Comparison of ENCODE assay signal across 8 cellular contexts in genomic region chr20:51542894-51543788, GRCh38. TPM values are rescaled to one million over a fixed set of nuclear protein-coding genes. Genes with fewer than 3 reads are reported as not detected.
A peak's percentile ranks its signal among the peaks of the same experiment; 100 is the strongest.
DNase-seq lines count a peak whose midpoint lies in the region; ATAC-seq and TF ChIP-seq lines count a peak whose summit lies in the region.

No MANE protein-coding gene starts in this region.

- H3K27me3 ChIP-seq in liver (ENCODE audit: control insufficient read depth in 4 of 4, insufficient read depth in 4 of 4, low read length in 3 of 4), result no peaks in the 10 kb centered on the region
- H3K27me3 ChIP-seq in transverse colon, result no peaks in the 10 kb centered on the region

- TF ChIP-seq CTCF in liver (IDR thresholded peaks at IDR 0.05; ENCODE audit: low read depth, low read length, missing input control), result no peak
- TF ChIP-seq CTCF in transverse colon (IDR thresholded peaks at IDR 0.05), result no peak

- H3K27ac ChIP-seq in liver (ENCODE audit: low read depth in 1 of 2, low read length in 2 of 2), result no peak overlapping the region
- peak overlapping the region; percentile 52 to 86 (median 83) for H3K27ac ChIP-seq in transverse colon

- intact Hi-C loops in transverse colon (cut with DNase I; ENCODE audit: low total_unique reads), result no loop called here

- H3K36me3 ChIP-seq in liver (ENCODE audit: control insufficient read depth in 4 of 4, insufficient read depth in 3 of 4, low read depth in 1 of 4, low read length in 3 of 4) (no peaks in the 10 kb centered on the region), transverse colon (no peaks in the 10 kb centered on the region)

- H3K4me3 Mint-ChIP-seq in activated T-cell treated with anti-CD3 and anti-CD28 coated beads, Interleukin-2, amount 50 U/mL, for 4 hours, result peak overlapping the region; percentile 76
- peak overlapping the region; percentile 57 for H3K4me3 Mint-ChIP-seq in activated naive CD8-positive, alpha-beta T cell treated with anti-CD3 and anti-CD28 coated beads, Interleukin-2, amount 50 U/mL, for 24 hours

- H3K9me3 ChIP-seq in liver (ENCODE audit: control insufficient read depth in 4 of 4, low read length in 3 of 4) (no peaks in the 10 kb centered on the region), transverse colon (no peaks in the 10 kb centered on the region)

- H3K4me3 ChIP-seq in liver (ENCODE audit: low read depth in 1 of 3, low read length in 3 of 3) (peak overlapping the region; percentile 18 to 75 (median 21)), transverse colon (peak overlapping the region in 3 of 4 donors; percentile 54 to 62 (median 60))

- in situ Hi-C loops in transverse colon (cut with MboI; ENCODE audit: low pct_ligation_motif_present in 1 of 4, low pct_unique_long_range_greater_than_20kb in 1 of 4, low sequenced_read_pairs in 3 of 4), result no loop called here

- H3K27me3 Mint-ChIP-seq in activated T-cell treated with anti-CD3 and anti-CD28 coated beads, Interleukin-2, amount 50 U/mL, for 4 hours (ENCODE audit: low read depth), result peaks cover 2% of the 10 kb centered on the region
- peaks cover 12% of the 10 kb centered on the region for H3K27me3 Mint-ChIP-seq in activated naive CD8-positive, alpha-beta T cell treated with anti-CD3 and anti-CD28 coated beads, Interleukin-2, amount 50 U/mL, for 24 hours

- H3K27ac Mint-ChIP-seq in activated naive CD8-positive, alpha-beta T cell treated with anti-CD3 and anti-CD28 coated beads, Interleukin-2, amount 50 U/mL, for 24 hours, result peak overlapping the region; percentile 20

- TF ChIP-seq POLR2A in transverse colon (IDR thresholded peaks at IDR 0.05), result no peak

- H3K9ac ChIP-seq in liver (ENCODE audit: low read depth in 1 of 2, low read length in 2 of 2), result no peak overlapping the region

- ATAC-seq in activated T-cell treated with anti-CD3 and anti-CD28 coated beads, Interleukin-2, amount 50 U/mL, for 4 hours, result no peak
- ATAC-seq in activated naive CD8-positive, alpha-beta T cell treated with anti-CD3 and anti-CD28 coated beads, Interleukin-2, amount 50 U/mL, for 24 hours, result no peak

- TF ChIP-seq EP300 in transverse colon (IDR thresholded peaks at IDR 0.05; ENCODE audit: low read depth), result no peak

- 26% methylated on average over 30 of the region's 30 CpGs for WGBS in liver
- WGBS in transverse colon (ENCODE audit: low coverage in 1 of 2), 2 donors, result 29 to 60% methylated on average over 2 to 30 of the region's 30 CpGs

- H3K4me1 ChIP-seq in liver (ENCODE audit: control insufficient read depth in 4 of 4, insufficient read depth in 4 of 4, low read length in 3 of 4) (peaks cover 5 to 30% (median 19%) of the 10 kb centered on the region in 4 donors), transverse colon (peaks cover 0 to 32% (median 21%) of the 10 kb centered on the region in 4 donors)

- H3K36me3 Mint-ChIP-seq in activated T-cell treated with anti-CD3 and anti-CD28 coated beads, Interleukin-2, amount 50 U/mL, for 4 hours (ENCODE audit: insufficient read depth), result peaks cover 14% of the 10 kb centered on the region
- peaks cover 15% of the 10 kb centered on the region for H3K36me3 Mint-ChIP-seq in activated naive CD8-positive, alpha-beta T cell treated with anti-CD3 and anti-CD28 coated beads, Interleukin-2, amount 50 U/mL, for 24 hours (ENCODE audit: low read depth)

- no peak for DNase-seq in activated T-cell treated with anti-CD3 and anti-CD28 coated beads, Interleukin-2, amount 50 U/mL, for 4 hours
- DNase-seq in activated T-cell treated with anti-CD3 and anti-CD28 coated beads, Interleukin-2, amount 50 U/mL, for 48 hours, result no peak
- no peak for DNase-seq in activated naive CD8-positive, alpha-beta T cell treated with anti-CD3 and anti-CD28 coated beads, Interleukin-2, amount 50 U/mL, for 24 hours
- DNase-seq in transverse colon (peak; percentile 13), cerebellar nuclear complex (lab: John Stamatoyannopoulos, UW) (no peak), NCI-H2196 (lab: John Stamatoyannopoulos, UW; ENCODE audit: unreplicated experiment) (no peak)
- DNase-seq in stimulated activated CD4-positive, alpha-beta T cell treated with anti-CD3 and anti-CD28 coated beads, Interleukin-1b, Interleukin-23, amount 100 ng/mL, for 48 hours, result no peak

- no peaks in the 10 kb centered on the region for H3K9me3 Mint-ChIP-seq in activated T-cell treated with anti-CD3 and anti-CD28 coated beads, Interleukin-2, amount 50 U/mL, for 4 hours
- no peaks in the 10 kb centered on the region for H3K9me3 Mint-ChIP-seq in activated naive CD8-positive, alpha-beta T cell treated with anti-CD3 and anti-CD28 coated beads, Interleukin-2, amount 50 U/mL, for 24 hours

- no peak for TF ChIP-seq RAD21 in liver (IDR thresholded peaks at IDR 0.05)

- H3K4me1 Mint-ChIP-seq in activated T-cell treated with anti-CD3 and anti-CD28 coated beads, Interleukin-2, amount 50 U/mL, for 4 hours (ENCODE audit: low read depth), result peaks cover 37% of the 10 kb centered on the region
- peaks cover 41% of the 10 kb centered on the region for H3K4me1 Mint-ChIP-seq in activated naive CD8-positive, alpha-beta T cell treated with anti-CD3 and anti-CD28 coated beads, Interleukin-2, amount 50 U/mL, for 24 hours

TF ChIP-seq in liver, 16 proteins besides CTCF, POLR2A, EP300 and RAD21:
- TF ChIP-seq SP1 (IDR thresholded peaks at IDR 0.05), result no peak
- no peak for TF ChIP-seq EGR1 (IDR thresholded peaks at IDR 0.05; ENCODE audit: low read depth in 2 of 2)
- no peak for TF ChIP-seq FOXA1 (IDR thresholded peaks at IDR 0.05)
- TF ChIP-seq NR2F2 (IDR thresholded peaks at IDR 0.05), result no peak
- TF ChIP-seq, protein P1, sequence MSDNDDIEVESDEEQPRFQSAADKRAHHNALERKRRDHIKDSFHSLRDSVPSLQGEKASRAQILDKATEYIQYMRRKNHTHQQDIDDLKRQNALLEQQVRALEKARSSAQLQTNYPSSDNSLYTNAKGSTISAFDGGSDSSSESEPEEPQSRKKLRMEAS (IDR thresholded peaks at IDR 0.05), result no peak
- TF ChIP-seq RXRA (IDR thresholded peaks at IDR 0.05), result no peak
- TF ChIP-seq, protein P2, sequence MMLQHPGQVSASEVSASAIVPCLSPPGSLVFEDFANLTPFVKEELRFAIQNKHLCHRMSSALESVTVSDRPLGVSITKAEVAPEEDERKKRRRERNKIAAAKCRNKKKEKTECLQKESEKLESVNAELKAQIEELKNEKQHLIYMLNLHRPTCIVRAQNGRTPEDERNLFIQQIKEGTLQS (IDR thresholded peaks at IDR 0.05), result no peak
- TF ChIP-seq HNF4A (conservative IDR thresholded peaks at IDR 0.05), result no peak
- TF ChIP-seq, protein P3, sequence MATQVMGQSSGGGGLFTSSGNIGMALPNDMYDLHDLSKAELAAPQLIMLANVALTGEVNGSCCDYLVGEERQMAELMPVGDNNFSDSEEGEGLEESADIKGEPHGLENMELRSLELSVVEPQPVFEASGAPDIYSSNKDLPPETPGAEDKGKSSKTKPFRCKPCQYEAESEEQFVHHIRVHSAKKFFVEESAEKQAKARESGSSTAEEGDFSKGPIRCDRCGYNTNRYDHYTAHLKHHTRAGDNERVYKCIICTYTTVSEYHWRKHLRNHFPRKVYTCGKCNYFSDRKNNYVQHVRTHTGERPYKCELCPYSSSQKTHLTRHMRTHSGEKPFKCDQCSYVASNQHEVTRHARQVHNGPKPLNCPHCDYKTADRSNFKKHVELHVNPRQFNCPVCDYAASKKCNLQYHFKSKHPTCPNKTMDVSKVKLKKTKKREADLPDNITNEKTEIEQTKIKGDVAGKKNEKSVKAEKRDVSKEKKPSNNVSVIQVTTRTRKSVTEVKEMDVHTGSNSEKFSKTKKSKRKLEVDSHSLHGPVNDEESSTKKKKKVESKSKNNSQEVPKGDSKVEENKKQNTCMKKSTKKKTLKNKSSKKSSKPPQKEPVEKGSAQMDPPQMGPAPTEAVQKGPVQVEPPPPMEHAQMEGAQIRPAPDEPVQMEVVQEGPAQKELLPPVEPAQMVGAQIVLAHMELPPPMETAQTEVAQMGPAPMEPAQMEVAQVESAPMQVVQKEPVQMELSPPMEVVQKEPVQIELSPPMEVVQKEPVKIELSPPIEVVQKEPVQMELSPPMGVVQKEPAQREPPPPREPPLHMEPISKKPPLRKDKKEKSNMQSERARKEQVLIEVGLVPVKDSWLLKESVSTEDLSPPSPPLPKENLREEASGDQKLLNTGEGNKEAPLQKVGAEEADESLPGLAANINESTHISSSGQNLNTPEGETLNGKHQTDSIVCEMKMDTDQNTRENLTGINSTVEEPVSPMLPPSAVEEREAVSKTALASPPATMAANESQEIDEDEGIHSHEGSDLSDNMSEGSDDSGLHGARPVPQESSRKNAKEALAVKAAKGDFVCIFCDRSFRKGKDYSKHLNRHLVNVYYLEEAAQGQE (IDR thresholded peaks at IDR 0.05), result no peak
- TF ChIP-seq HNF4G (IDR thresholded peaks at IDR 0.05), result no peak
- TF ChIP-seq FOXA2 (IDR thresholded peaks at IDR 0.05), result no peak
- no peak for TF ChIP-seq GABPA (IDR thresholded peaks at IDR 0.05 in 1 of 2, conservative IDR thresholded peaks at IDR 0.05 in 1 of 2)
- no peak for TF ChIP-seq JUND (IDR thresholded peaks at IDR 0.05)
- no peak for TF ChIP-seq ZBTB33 (IDR thresholded peaks at IDR 0.05)

RNA-seq across cellular contexts. Expression of gene NFATC2, which starts 0.6 kb away (rescaled TPM):
- total RNA-seq in activated T-cell treated with anti-CD3 and anti-CD28 coated beads, Interleukin-2, amount 50 U/mL, for 4 hours, result 10 to 100 TPM; 48.3 to 51.4 (median 48.9) TPM
- total RNA-seq in liver, result 1 to 10 TPM; 3.5 to 6.7 TPM
- 1 to 10 TPM; 1.2 to 1.6 TPM for polyA plus RNA-seq in liver
- 10 to 100 TPM in 3 of 4 donors, 1 to 10 TPM in 1; 5.3 to 22.5 (median 11.5) TPM for total RNA-seq in transverse colon

Comparison
In these comparisons a context has a peak if more than half of its experiments do, and no peak if none do; other contexts are left out.
1. H3K27ac ChIP-seq: peak in transverse colon (4 of 4); none in liver (0 of 2).